Comparison of ENCODE assay signal across 1 cellular context in the genomic region with DNA sequence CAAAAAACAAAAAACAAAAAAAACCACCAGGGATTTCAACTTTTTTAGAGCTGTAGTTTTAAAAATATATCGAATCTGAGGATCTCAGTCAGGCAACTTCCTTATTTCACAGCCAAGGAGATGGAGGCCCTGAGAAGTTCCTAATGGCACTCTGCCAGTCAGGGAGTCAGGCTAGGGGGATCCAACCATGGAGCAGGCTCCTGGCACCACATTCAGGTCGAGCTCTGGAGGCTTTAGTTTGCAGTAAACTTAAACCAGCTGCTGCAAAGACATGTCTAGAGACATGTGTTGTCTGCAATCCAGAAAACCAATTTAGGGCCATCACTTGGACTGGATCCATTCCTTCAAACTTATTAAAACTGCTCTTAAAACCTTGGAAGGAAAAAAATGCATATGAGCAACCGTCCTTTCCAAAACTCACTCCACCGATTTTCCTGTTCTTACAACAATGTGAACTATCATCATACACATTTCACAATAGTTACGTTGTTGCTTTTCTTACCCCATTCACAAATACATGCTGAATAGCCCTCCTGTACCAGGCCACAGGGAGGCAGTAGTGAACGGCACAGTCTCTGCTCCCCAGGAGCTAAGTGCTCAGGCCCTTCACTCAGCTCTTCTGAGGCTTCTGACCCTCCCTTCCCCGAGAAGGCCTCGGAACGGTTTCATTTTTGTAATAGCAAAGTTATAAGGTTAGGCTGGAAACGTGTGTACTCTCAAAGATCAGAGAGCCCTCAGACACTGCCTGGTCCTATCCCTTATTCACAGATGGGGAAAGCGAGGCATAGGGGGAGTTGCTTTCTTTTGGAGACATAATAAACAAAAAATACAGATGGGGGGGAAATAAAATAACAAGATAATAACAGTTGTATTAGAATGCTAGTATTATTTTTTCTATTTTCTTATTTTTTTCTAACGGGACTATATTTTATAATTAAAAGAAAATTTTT.
TF ChIP-seq lines count a peak whose summit lies in the region.

No MANE protein-coding gene starts in this region.

TF ChIP-seq in A549, 52 proteins besides CTCF, POLR2A, EP300 and RAD21 (continued from another document):
- TF ChIP-seq, protein P1, sequence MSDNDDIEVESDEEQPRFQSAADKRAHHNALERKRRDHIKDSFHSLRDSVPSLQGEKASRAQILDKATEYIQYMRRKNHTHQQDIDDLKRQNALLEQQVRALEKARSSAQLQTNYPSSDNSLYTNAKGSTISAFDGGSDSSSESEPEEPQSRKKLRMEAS (IDR thresholded peaks at IDR 0.05), result no peak
- TF ChIP-seq NPAS2 (CRISPR knock-in tag; IDR thresholded peaks at IDR 0.05; ENCODE audit: borderline replicate concordance) (no peak), BHLHE40 (IDR thresholded peaks at IDR 0.05; ENCODE audit: low read depth, low read length) (no peak), HOXB5 (CRISPR knock-in tag; IDR thresholded peaks at IDR 0.05) (no peak), MAZ (IDR thresholded peaks at IDR 0.05; ENCODE audit: borderline replicate concordance, low read depth, low read length) (no peak), HEYL (CRISPR knock-in tag; IDR thresholded peaks at IDR 0.05) (no peak), HOXB13 (CRISPR knock-in tag; IDR thresholded peaks at IDR 0.05; ENCODE audit: low read depth) (no peak), RCOR1 (IDR thresholded peaks at IDR 0.05; ENCODE audit: low read depth, low read length) (no peak), HOXA7 (CRISPR knock-in tag; IDR thresholded peaks at IDR 0.05) (no peak), PHF8 (IDR thresholded peaks at IDR 0.05; ENCODE audit: borderline replicate concordance, low read depth) (no peak)
- TF ChIP-seq, protein P2, sequence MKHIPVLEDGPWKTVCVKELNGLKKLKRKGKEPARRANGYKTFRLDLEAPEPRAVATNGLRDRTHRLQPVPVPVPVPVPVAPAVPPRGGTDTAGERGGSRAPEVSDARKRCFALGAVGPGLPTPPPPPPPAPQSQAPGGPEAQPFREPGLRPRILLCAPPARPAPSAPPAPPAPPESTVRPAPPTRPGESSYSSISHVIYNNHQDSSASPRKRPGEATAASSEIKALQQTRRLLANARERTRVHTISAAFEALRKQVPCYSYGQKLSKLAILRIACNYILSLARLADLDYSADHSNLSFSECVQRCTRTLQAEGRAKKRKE (CRISPR knock-in tag; IDR thresholded peaks at IDR 0.05; ENCODE audit: low read depth), result no peak
